Comparison of ENCODE assay signal across 9 cellular contexts in genomic region chr10:89644967-89645741, GRCh38. TPM values are rescaled to one million over a fixed set of nuclear protein-coding genes. Genes with fewer than 3 reads are reported as not detected.
A peak's percentile ranks its signal among the peaks of the same experiment; 100 is the strongest.
DNase-seq lines count a peak whose midpoint lies in the region; ATAC-seq and TF ChIP-seq lines count a peak whose summit lies in the region.
"Had no signal": no experiment of that assay in that cellular context is flagged by ENCODE, and none has a peak within 500 bp of the region (broad histone marks: within the 10 kb centered on the region; RNA-seq: fewer than 3 reads in every experiment).

Gene PANK1 (minus strand): TSS chr10:89645242. CDS start chr10:89644891, 351 bp downstream.

- peaks cover 6% of the 10 kb centered on the region for H3K4me1 Mint-ChIP-seq in activated CD8-positive, alpha-beta T cell treated with anti-CD3 and anti-CD28 coated beads for 36 hours (ENCODE audit: low read depth)

- DNase-seq in CD1c-positive myeloid dendritic cell (ENCODE audit: extremely low spot score) = peak; percentile 79
- peak; percentile 86 for DNase-seq in NCI-H748 (lab: John Stamatoyannopoulos, UW; ENCODE audit: unreplicated experiment)
- peak; percentile 83 for DNase-seq in activated CD8-positive, alpha-beta T cell treated with anti-CD3 and anti-CD28 coated beads for 36 hours
- peak; percentile 52 for DNase-seq in effector CD4-positive, alpha-beta T cell
- peak; percentile 80 for DNase-seq in lung microvascular endothelial cell (ENCODE audit: low read depth in 2 of 2)
- DNase-seq in stimulated activated CD4-positive, alpha-beta T cell treated with anti-CD3 and anti-CD28 coated beads, TNF-alpha, amount 100 ng/mL, for 48 hours (ENCODE audit: low read depth in 3 of 3) = peak; percentile 59 to 66 (median 61)

- peaks cover 20% of the 10 kb centered on the region for H3K27me3 Mint-ChIP-seq in activated CD8-positive, alpha-beta T cell treated with anti-CD3 and anti-CD28 coated beads for 36 hours

- no peak within 1 kb of the TSS for H3K4me3 Mint-ChIP-seq in activated CD8-positive, alpha-beta T cell treated with anti-CD3 and anti-CD28 coated beads for 36 hours
- H3K4me3 Mint-ChIP-seq: dendritic cell treated with granulocyte-macrophage colony-stimulating factor and Interleukin-4, amounts not matched to agents 40 ng/mL and 50 ng/mL, for 4 days had no signal

- ATAC-seq in GM19324 (IDR thresholded peaks at IDR 0.05; ENCODE audit: low FRiP score, unreplicated experiment) (peak; percentile 48), HG03442 (IDR thresholded peaks at IDR 0.05; ENCODE audit: unreplicated experiment) (peak; percentile 36)
- ATAC-seq in activated CD8-positive, alpha-beta T cell treated with anti-CD3 and anti-CD28 coated beads for 36 hours = peak; percentile 50

- no peaks in the 10 kb centered on the region for H3K36me3 Mint-ChIP-seq in activated CD8-positive, alpha-beta T cell treated with anti-CD3 and anti-CD28 coated beads for 36 hours (ENCODE audit: low read depth)

- H3K27ac Mint-ChIP-seq in activated CD8-positive, alpha-beta T cell treated with anti-CD3 and anti-CD28 coated beads for 36 hours = peak within 1 kb of the TSS; percentile 55
- H3K27ac Mint-ChIP-seq: dendritic cell treated with granulocyte-macrophage colony-stimulating factor and Interleukin-4, amounts not matched to agents 40 ng/mL and 50 ng/mL, for 4 days had no signal

- POLR2A ChIA-PET in activated CD8-positive, alpha-beta T cell treated with anti-CD3 and anti-CD28 coated beads for 36 hours (lab: Charles Lee) = interaction anchor here (0.7 to 1.4 kb wide), 3 partner anchors 14 to 56 kb away, joined by 3 to 6 read pairs (median 3); partner anchors contain the start of gene KIF20B

- intact Hi-C loops in activated CD8-positive, alpha-beta T cell treated with anti-CD3 and anti-CD28 coated beads for 36 hours (cut with micrococcal nuclease) = loop anchor here (5.0 kb wide), 1 partner anchor 57 kb away; the partner anchor contains the start of gene KIF20B

- H3K9me3 Mint-ChIP-seq in activated CD8-positive, alpha-beta T cell treated with anti-CD3 and anti-CD28 coated beads for 36 hours = no peaks in the 10 kb centered on the region
- H3K9me3 Mint-ChIP-seq: dendritic cell treated with granulocyte-macrophage colony-stimulating factor and Interleukin-4, amounts not matched to agents 40 ng/mL and 50 ng/mL, for 4 days had no signal

- TF ChIP-seq CTCF in activated CD8-positive, alpha-beta T cell treated with anti-CD3 and anti-CD28 coated beads for 36 hours (IDR thresholded peaks at IDR 0.05) = no peak

- CTCF ChIA-PET in activated CD8-positive, alpha-beta T cell treated with anti-CD3 and anti-CD28 coated beads for 36 hours (lab: Charles Lee) = interaction anchor here (0.6 kb wide), 1 partner anchor 13 kb away, joined by 3 read pairs; no protein-coding TSS in a partner anchor

RNA-seq across cellular contexts. Expression of gene PANK1, which starts in this region (rescaled TPM):
- total RNA-seq in activated CD8-positive, alpha-beta T cell treated with anti-CD3 and anti-CD28 coated beads for 36 hours = 1 to 10 TPM; 2.3 to 3.9 TPM
- total RNA-seq in lung microvascular endothelial cell = 1.3 and 1.6 TPM in 2 replicates

Comparison
In these comparisons a context has a peak if more than half of its experiments do, and no peak if none do; other contexts are left out.
1. Peak in every context shown above with its lines: DNase-seq and ATAC-seq.